Comparison of ENCODE assay signal across 8 cellular contexts in the genomic region with DNA sequence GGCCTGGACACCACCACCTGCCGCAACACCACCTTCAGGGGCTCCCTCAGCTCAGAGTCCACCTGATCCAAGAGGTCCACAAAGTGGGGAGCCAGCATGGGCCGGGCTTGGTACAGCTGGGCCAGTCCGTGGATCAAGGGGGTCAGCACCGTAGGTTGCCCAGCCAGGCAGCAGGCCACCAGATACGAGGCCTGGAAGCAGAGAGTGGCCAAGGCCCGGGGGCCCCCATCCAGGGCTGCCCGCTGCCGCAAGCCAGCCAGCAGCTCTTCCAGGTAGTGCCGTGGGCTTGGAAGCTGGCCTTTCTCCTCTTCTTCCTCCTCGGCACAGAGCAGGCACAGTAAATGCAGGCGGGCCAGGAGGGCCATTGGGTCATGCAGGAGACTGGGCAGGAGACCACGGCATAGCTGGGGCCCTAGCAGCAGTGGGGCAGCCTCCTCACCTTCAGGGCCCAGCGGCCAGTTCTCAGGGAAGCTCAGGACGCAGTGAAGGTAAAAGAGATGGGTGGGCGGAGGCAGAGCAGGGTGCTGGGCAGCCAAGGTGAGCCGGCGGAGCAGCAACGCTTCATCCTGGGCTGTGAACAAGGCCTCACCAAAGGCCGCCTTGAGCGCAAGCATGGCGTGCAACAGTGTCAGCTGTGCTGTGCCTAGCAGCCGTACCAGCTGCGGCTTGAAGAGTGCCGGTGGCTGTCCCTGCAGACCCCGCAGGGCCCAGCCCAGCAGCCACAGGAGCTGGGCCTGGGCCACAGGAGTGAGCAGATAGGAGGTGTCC. TPM values are rescaled to one million over a fixed set of nuclear protein-coding genes. Genes with fewer than 3 reads are reported as not detected.
DNase-seq lines count a peak whose midpoint lies in the region; ATAC-seq and TF ChIP-seq lines count a peak whose summit lies in the region.

No MANE protein-coding gene starts in this region.

- H3K4me3 ChIP-seq in mesodermal cell (ENCODE audit: extremely low read depth, insufficient read depth, low read length, poor library complexity, severe bottlenecking), result peak overlapping the region; percentile 72
- H3K4me3 ChIP-seq in BE2C (ENCODE audit: low read depth, low read length), result no peak overlapping the region

- TF ChIP-seq CTCF in brain (conservative IDR thresholded peaks at IDR 0.05) (no peak), BE2C (IDR thresholded peaks at IDR 0.05; ENCODE audit: low read depth, low read length) (no peak)

- no peaks in the 10 kb centered on the region for H3K9me3 ChIP-seq in mesodermal cell (ENCODE audit: control insufficient read depth, low read length)
- no peaks in the 10 kb centered on the region for H3K9me3 ChIP-seq in BE2C

- H3K4me1 ChIP-seq in mesodermal cell (ENCODE audit: control insufficient read depth, insufficient read depth, low read length, poor library complexity, severe bottlenecking), result no peaks in the 10 kb centered on the region
- no peaks in the 10 kb centered on the region for H3K4me1 ChIP-seq in BE2C

- H3K27ac Mint-ChIP-seq in stimulated activated naive CD8-positive, alpha-beta T cell treated with anti-CD3 and anti-CD28 coated beads, Interleukin-15, Interleukin-2, amounts not matched to agents 100 ng/mL and 50 ng/mL, for 24 hours, result no peak overlapping the region
- H3K27ac Mint-ChIP-seq in brain, result no peak overlapping the region

- peaks cover 14% of the 10 kb centered on the region for H3K36me3 Mint-ChIP-seq in stimulated activated naive CD8-positive, alpha-beta T cell treated with anti-CD3 and anti-CD28 coated beads, Interleukin-15, Interleukin-2, amounts not matched to agents 100 ng/mL and 50 ng/mL, for 24 hours (ENCODE audit: low read depth)
- H3K36me3 Mint-ChIP-seq in brain, result no peaks in the 10 kb centered on the region

- no peak for DNase-seq in stimulated activated naive CD8-positive, alpha-beta T cell treated with anti-CD3 and anti-CD28 coated beads, Interleukin-15, Interleukin-2, amounts not matched to agents 100 U/mL and 50 U/mL, for 24 hours
- DNase-seq in DMS153 treated with DMSO at 0.1 percent for 48 hours (lab: John Stamatoyannopoulos, UW; ENCODE audit: unreplicated experiment) (no peak), HK-2 (ENCODE audit: unreplicated experiment) (no peak), BE2C (no peak)

- no peak overlapping the region for H3K27ac ChIP-seq in mesodermal cell (ENCODE audit: low read depth, low read length, severe bottlenecking)

- H3K36me3 ChIP-seq in mesodermal cell (ENCODE audit: control insufficient read depth, insufficient read depth, low read length) (peaks cover 32% of the 10 kb centered on the region), BE2C (no peaks in the 10 kb centered on the region)

- no peak for ATAC-seq in stimulated activated naive CD8-positive, alpha-beta T cell treated with anti-CD3 and anti-CD28 coated beads, Interleukin-15, Interleukin-2, amounts not matched to agents 100 U/mL and 50 U/mL, for 24 hours
- no peak for ATAC-seq in HG02885 (IDR thresholded peaks at IDR 0.05; ENCODE audit: poor library complexity, unreplicated experiment)

- H3K4me1 Mint-ChIP-seq in stimulated activated naive CD8-positive, alpha-beta T cell treated with anti-CD3 and anti-CD28 coated beads, Interleukin-15, Interleukin-2, amounts not matched to agents 100 ng/mL and 50 ng/mL, for 24 hours (ENCODE audit: low read depth), result peaks cover 30% of the 10 kb centered on the region
- peaks cover 6% of the 10 kb centered on the region for H3K4me1 Mint-ChIP-seq in brain

- WGBS in mesodermal cell (ENCODE audit: insufficient coverage in 2 of 2), 2 experiments, result 97 to 98% methylated on average over 23 to 25 of the region's 25 CpGs

- no peaks in the 10 kb centered on the region for H3K9me3 Mint-ChIP-seq in stimulated activated naive CD8-positive, alpha-beta T cell treated with anti-CD3 and anti-CD28 coated beads, Interleukin-15, Interleukin-2, amounts not matched to agents 100 ng/mL and 50 ng/mL, for 24 hours
- peaks cover 0 to 7% (median 0%) of the 10 kb centered on the region in 5 experiments for H3K9me3 Mint-ChIP-seq in brain

- peaks cover 10% of the 10 kb centered on the region; the same call in 1 of the 2 replicates for H3K27me3 ChIP-seq in BE2C

- H3K4me3 Mint-ChIP-seq in stimulated activated naive CD8-positive, alpha-beta T cell treated with anti-CD3 and anti-CD28 coated beads, Interleukin-15, Interleukin-2, amounts not matched to agents 100 ng/mL and 50 ng/mL, for 24 hours, result peak overlapping the region; percentile 65
- peak overlapping the region in 4 of 5 experiments; percentile 62 to 83 (median 74) for H3K4me3 Mint-ChIP-seq in brain

- H3K27me3 Mint-ChIP-seq in stimulated activated naive CD8-positive, alpha-beta T cell treated with anti-CD3 and anti-CD28 coated beads, Interleukin-15, Interleukin-2, amounts not matched to agents 100 ng/mL and 50 ng/mL, for 24 hours, result peaks cover 10% of the 10 kb centered on the region
- H3K27me3 Mint-ChIP-seq in brain, result peaks cover 18% of the 10 kb centered on the region

RNA-seq across cellular contexts. Expression of a gene that starts 1.7 kb away (rescaled TPM):
- polyA plus RNA-seq in brain (ENCODE audit: insufficient read depth, low read depth, low replicate concordance), result 1.7 TPM
- 8.4 TPM for polyA plus RNA-seq in mesodermal cell (2013, experiment 1 of 2)
- polyA plus RNA-seq in mesodermal cell (2013, experiment 2 of 2), result 6.1 TPM
- 1.6 TPM for polyA plus RNA-seq in BE2C (2012; ENCODE audit: insufficient read depth, insufficient read length, low read depth)

RNA-seq across cellular contexts. Expression of a gene that starts 7.8 kb away (rescaled TPM):
- polyA plus RNA-seq in brain (ENCODE audit: insufficient read depth, low read depth, low replicate concordance), result 0.10 TPM
- polyA plus RNA-seq in mesodermal cell (2013, experiment 1 of 2), result 0.33 TPM
- polyA plus RNA-seq in mesodermal cell (2013, experiment 2 of 2), result 0.15 TPM
- polyA plus RNA-seq in BE2C (2012; ENCODE audit: insufficient read depth, insufficient read length, low read depth), result not detected

RNA-seq across cellular contexts. Expression of a gene that starts 54.7 kb away (rescaled TPM):
- 3.6 TPM for polyA plus RNA-seq in brain (ENCODE audit: insufficient read depth, low read depth, low replicate concordance)
- 2.4 TPM for polyA plus RNA-seq in mesodermal cell (2013, experiment 1 of 2)
- polyA plus RNA-seq in mesodermal cell (2013, experiment 2 of 2), result 1.7 TPM
- 10.3 TPM for polyA plus RNA-seq in BE2C (2012; ENCODE audit: insufficient read depth, insufficient read length, low read depth)

RNA-seq across cellular contexts. Expression of a gene that starts 58.5 kb away (rescaled TPM):
- 36.3 TPM for polyA plus RNA-seq in brain (ENCODE audit: insufficient read depth, low read depth, low replicate concordance)
- polyA plus RNA-seq in mesodermal cell (2013, experiment 1 of 2), result 21.8 TPM
- 13.3 TPM for polyA plus RNA-seq in mesodermal cell (2013, experiment 2 of 2)
- 225 TPM for polyA plus RNA-seq in BE2C (2012; ENCODE audit: insufficient read depth, insufficient read length, low read depth)
